ENCODE assay signal across 9 cellular contexts in genomic region chr20:23641936-23642751, GRCh38. TPM values are rescaled to one million over a fixed set of nuclear protein-coding genes. Genes with fewer than 3 reads are reported as not detected.
A peak's percentile ranks its signal among the peaks of the same experiment; 100 is the strongest.
DNase-seq lines count a peak whose midpoint lies in the region; ATAC-seq and TF ChIP-seq lines count a peak whose summit lies in the region.
"Had no signal": no experiment of that assay in that cellular context is flagged by ENCODE, and none has a peak within 500 bp of the region (broad histone marks: within the 10 kb centered on the region; RNA-seq: fewer than 3 reads in every experiment).

No MANE protein-coding gene starts in this region.

- DNase-seq in AG09309 (ENCODE audit: low read depth) (peak; percentile 55), M059J (ENCODE audit: low read depth) (peak; percentile 94), chondrocyte (ENCODE audit: low spot score) (no peak), NCI-H526 (lab: John Stamatoyannopoulos, UW) (no peak), OCI-M1 (lab: John Stamatoyannopoulos, UW) (no peak)
- DNase-seq in activated naive CD4-positive, alpha-beta T cell (lab: John Stamatoyannopoulos, UW): no peak

- H3K4me1 Mint-ChIP-seq in chondrocyte (ENCODE audit: low read depth): peaks cover 17% of the 10 kb centered on the region

- H3K36me3 ChIP-seq in mesodermal cell (ENCODE audit: control insufficient read depth, insufficient read depth, low read length): no peaks in the 10 kb centered on the region

- no peaks in the 10 kb centered on the region for H3K36me3 Mint-ChIP-seq in chondrocyte (ENCODE audit: low read depth)

- H3K4me3 ChIP-seq in AG09309 (ENCODE audit: control insufficient read depth, low read depth, low read length) (no peak overlapping the region), mesodermal cell (ENCODE audit: extremely low read depth, insufficient read depth, low read length, poor library complexity, severe bottlenecking) (no peak overlapping the region)

- H3K9me3 Mint-ChIP-seq in chondrocyte (ENCODE audit: low read depth): no peaks in the 10 kb centered on the region

- H3K27ac ChIP-seq in mesodermal cell (ENCODE audit: low read depth, low read length, severe bottlenecking): peak overlapping the region; percentile 75

- H3K9me3 ChIP-seq in mesodermal cell (ENCODE audit: control insufficient read depth, low read length): no peaks in the 10 kb centered on the region

- no peaks in the 10 kb centered on the region for H3K27me3 Mint-ChIP-seq in chondrocyte (ENCODE audit: low read depth)

- peak overlapping the region; percentile 65 for H3K27ac Mint-ChIP-seq in chondrocyte (ENCODE audit: unreplicated experiment)

- H3K4me3 Mint-ChIP-seq in chondrocyte (ENCODE audit: unreplicated experiment): no peak overlapping the region

- WGBS in mesodermal cell (ENCODE audit: insufficient coverage in 2 of 2), 2 experiments: 65 to 67% methylated on average over 10 to 11 of the region's 12 CpGs

- ATAC-seq in HG03175 (IDR thresholded peaks at IDR 0.05; ENCODE audit: unreplicated experiment): no peak
- ATAC-seq: Panc1 had no signal

- peaks cover 30% of the 10 kb centered on the region for H3K4me1 ChIP-seq in mesodermal cell (ENCODE audit: control insufficient read depth, insufficient read depth, low read length, poor library complexity, severe bottlenecking)

- TF ChIP-seq CTCF in AG09309 (IDR thresholded peaks at IDR 0.05; ENCODE audit: control insufficient read depth, insufficient read depth, low read depth, low read length, missing control alignments) (no peak), chondrocyte (IDR thresholded peaks at IDR 0.05) (no peak)

RNA-seq across cellular contexts. Expression of gene CST3, which starts 4.4 kb away (rescaled TPM):
- 330 and 411 TPM in 2 replicates for total RNA-seq in M059J (2014; rRNA removed; shearing (Covaris generic))
- total RNA-seq in chondrocyte: 452 to 487 TPM (median 481 TPM) in 3 replicates
- polyA plus RNA-seq in mesodermal cell (2013, experiment 1 of 2): 238 TPM
- 229 TPM for polyA plus RNA-seq in mesodermal cell (2013, experiment 2 of 2)

RNA-seq across cellular contexts. Expression of gene CST9, which starts 36.4 kb away (rescaled TPM):
- not detected in 2 replicates for total RNA-seq in M059J (2014; rRNA removed; shearing (Covaris generic))
- not detected in 3 replicates for total RNA-seq in chondrocyte
- polyA plus RNA-seq in mesodermal cell (2013, experiment 1 of 2): not detected
- not detected for polyA plus RNA-seq in mesodermal cell (2013, experiment 2 of 2)

RNA-seq across cellular contexts. Expression of gene CST4, which starts 46.7 kb away (rescaled TPM):
- total RNA-seq in M059J (2014; rRNA removed; shearing (Covaris generic)): 1.1 TPM in 1 of 2 replicates, not detected in the other
- not detected in 3 replicates for total RNA-seq in chondrocyte
- not detected for polyA plus RNA-seq in mesodermal cell (2013, experiment 1 of 2)
- not detected for polyA plus RNA-seq in mesodermal cell (2013, experiment 2 of 2)

Comparison
In these comparisons a context has a peak if more than half of its experiments do, and no peak if none do; other contexts are left out.
1. DNase-seq: peak in AG09309 (single experiment) and M059J (single experiment); none in chondrocyte (single experiment), NCI-H526 (0 of 2), activated naive CD4-positive, alpha-beta T cell (0 of 4) and OCI-M1 (single experiment).